In the genomic region with DNA sequence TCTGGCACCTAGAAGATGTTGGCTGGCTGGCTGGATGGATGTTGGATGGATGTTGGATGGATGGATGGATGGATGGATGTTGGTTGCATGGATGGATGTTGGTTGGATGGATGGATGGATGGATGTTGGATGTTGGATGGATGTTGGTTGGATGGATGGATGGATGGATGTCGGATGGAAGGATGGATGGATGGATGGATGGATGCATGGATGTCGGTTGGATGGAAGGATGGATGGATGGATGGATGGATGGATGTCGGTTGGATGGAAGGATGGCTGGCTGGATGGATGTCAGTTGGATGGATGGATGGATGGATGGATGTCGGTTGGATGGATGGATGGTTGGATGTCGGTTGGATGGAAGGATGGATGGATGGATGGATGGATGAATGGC, we compare ENCODE assay signal across 29 cellular contexts.
"Had no signal": no experiment of that assay in that cellular context is flagged by ENCODE, and none has a peak within 500 bp of the region (broad histone marks: within the 10 kb centered on the region; RNA-seq: fewer than 3 reads in every experiment).

No MANE protein-coding gene starts in this region.

- H3K27ac Mint-ChIP-seq: natural killer cell treated with Interleukin-12 subunit alpha and Interleukin-12 subunit beta and Interleukin-15 and Interleukin-18, amount 100 ng/mL, for 72 hours; nephron progenitor cell; progenitor cell of endocrine pancreas; stimulated activated effector memory CD8-positive, alpha-beta T cell treated with anti-CD3 and anti-CD28 coated beads, Interleukin-12 subunit alpha, Interleukin-12 subunit beta, amount 100 ng/mL, for 72 hours; stimulated activated naive B cell treated with anti-CD40 and anti-IgM and Interleukin-4, amounts not matched to agents 10 μg/mL and 1 μg/mL and 100 μg/mL, for 72 hours; stimulated activated naive CD8-positive, alpha-beta T cell treated with anti-CD3 and anti-CD28 coated beads, Interleukin-15, Interleukin-2, amounts not matched to agents 100 ng/mL and 50 ng/mL, for 24 hours had no signal

- H3K9me3 Mint-ChIP-seq: natural killer cell treated with Interleukin-12 subunit alpha and Interleukin-12 subunit beta and Interleukin-15 and Interleukin-18, amount 100 ng/mL, for 72 hours; stimulated activated naive CD8-positive, alpha-beta T cell treated with anti-CD3 and anti-CD28 coated beads, Interleukin-15, Interleukin-2, amounts not matched to agents 100 ng/mL and 50 ng/mL, for 24 hours had no signal

- H3K79me2 ChIP-seq: parathyroid adenoma had no signal

- H3K36me3 ChIP-seq: neutrophil, ovary, right lobe of liver, sigmoid colon, stomach, thoracic aorta, thyroid gland, tibial nerve, upper lobe of left lung, vagina had no signal

- DNase-seq: nephron progenitor cell; nucleus accumbens; sigmoid colon; small intestine; stimulated activated CD4-positive, alpha-beta T cell treated with anti-CD3 and anti-CD28 coated beads, Interleukin-15, amount 100 ng/mL, for 24 hours; stimulated activated CD4-positive, alpha-beta T cell treated with anti-CD3 and anti-CD28 coated beads, Interleukin-2, amount 100 ng/mL, for 24 hours; stimulated activated CD4-positive, alpha-beta T cell treated with anti-CD3 and anti-CD28 coated beads, Interleukin-2, amount 100 ng/mL, for 48 hours; stimulated activated CD4-positive, alpha-beta T cell treated with anti-CD3 and anti-CD28 coated beads, Interleukin-4, amount 100 ng/mL, for 24 hours; stimulated activated naive B cell treated with anti-CD40 and anti-IgM and Interleukin-4, amounts not matched to agents 10 μg/mL and 1 μg/mL and 100 μg/mL, for 72 hours; stimulated activated naive CD4-positive, alpha-beta T cell treated with Interleukin-2 at 50 U/mL for 16 hours; stomach; thyroid gland; trophoblast cell; upper lobe of left lung had no signal

- H3K9ac ChIP-seq: parathyroid adenoma had no signal

- H3K27ac ChIP-seq: neutrophil, ovary, parathyroid adenoma, psoas muscle, right lobe of liver, sigmoid colon, stomach, thoracic aorta, thyroid gland, tibial nerve, upper lobe of left lung, vagina had no signal

- H3K9me3 ChIP-seq: neutrophil, ovary, right lobe of liver, sigmoid colon, stomach, thoracic aorta, thyroid gland, tibial nerve, upper lobe of left lung, vagina had no signal

- H3K4me3 Mint-ChIP-seq: natural killer cell treated with Interleukin-12 subunit alpha and Interleukin-12 subunit beta and Interleukin-15 and Interleukin-18, amount 100 ng/mL, for 72 hours; nephron progenitor cell; neural crest cell; stimulated activated effector memory CD8-positive, alpha-beta T cell treated with anti-CD3 and anti-CD28 coated beads, Interleukin-12 subunit alpha, Interleukin-12 subunit beta, amount 100 ng/mL, for 72 hours; stimulated activated naive B cell treated with anti-CD40 and anti-IgM and Interleukin-4, amounts not matched to agents 10 μg/mL and 1 μg/mL and 100 μg/mL, for 72 hours; stimulated activated naive CD8-positive, alpha-beta T cell treated with anti-CD3 and anti-CD28 coated beads, Interleukin-15, Interleukin-2, amounts not matched to agents 100 ng/mL and 50 ng/mL, for 24 hours had no signal

- H2AFZ ChIP-seq: parathyroid adenoma had no signal

- H3K4me3 ChIP-seq: ovary, psoas muscle, right lobe of liver, sigmoid colon, stomach, thoracic aorta, thyroid gland, tibial nerve, upper lobe of left lung, vagina had no signal

- H3K36me3 Mint-ChIP-seq: natural killer cell treated with Interleukin-12 subunit alpha and Interleukin-12 subunit beta and Interleukin-15 and Interleukin-18, amount 100 ng/mL, for 72 hours; stimulated activated naive B cell treated with anti-CD40 and anti-IgM and Interleukin-4, amounts not matched to agents 10 μg/mL and 1 μg/mL and 100 μg/mL, for 72 hours had no signal

- H3K4me1 Mint-ChIP-seq: stimulated activated effector memory CD8-positive, alpha-beta T cell treated with anti-CD3 and anti-CD28 coated beads, Interleukin-12 subunit alpha, Interleukin-12 subunit beta, amount 100 ng/mL, for 72 hours had no signal

- H3K27me3 ChIP-seq: neutrophil, ovary, right lobe of liver, sigmoid colon, stomach, thyroid gland, tibial nerve, upper lobe of left lung, vagina had no signal

- H3K4me1 ChIP-seq: parathyroid adenoma, psoas muscle had no signal

- FAIRE-seq: small intestine, urothelium cell line had no signal

- ATAC-seq: natural killer cell treated with Interleukin-12 subunit alpha and Interleukin-12 subunit beta and Interleukin-15 and Interleukin-18, amount 100 ng/mL, for 72 hours; psoas muscle; right cardiac atrium; stimulated activated effector memory CD8-positive, alpha-beta T cell treated with anti-CD3 and anti-CD28 coated beads, Interleukin-12 subunit alpha, Interleukin-12 subunit beta, amount 100 ng/mL, for 72 hours; stimulated activated naive B cell treated with anti-CD40 and anti-IgM and Interleukin-4, amounts not matched to agents 10 μg/mL and 1 μg/mL and 100 μg/mL, for 72 hours had no signal

- H3K27me3 Mint-ChIP-seq: stimulated activated naive B cell treated with anti-CD40 and anti-IgM and Interleukin-4, amounts not matched to agents 10 μg/mL and 1 μg/mL and 100 μg/mL, for 72 hours; stimulated activated naive CD8-positive, alpha-beta T cell treated with anti-CD3 and anti-CD28 coated beads, Interleukin-15, Interleukin-2, amounts not matched to agents 100 ng/mL and 50 ng/mL, for 24 hours had no signal
